Comparison of ENCODE assay signal across 12 cellular contexts in genomic region chrX:15567886-15568616, GRCh38. TPM values are rescaled to one million over a fixed set of nuclear protein-coding genes. Genes with fewer than 3 reads are reported as not detected.
A peak's percentile ranks its signal among the peaks of the same experiment; 100 is the strongest.
DNase-seq lines count a peak whose midpoint lies in the region; ATAC-seq and TF ChIP-seq lines count a peak whose summit lies in the region.
"Had no signal": no experiment of that assay in that cellular context is flagged by ENCODE, and none has a peak within 500 bp of the region (broad histone marks: within the 10 kb centered on the region; RNA-seq: fewer than 3 reads in every experiment).

No MANE protein-coding gene starts in this region.

- peak; percentile 70 for TF ChIP-seq CTCF in endodermal cell (conservative IDR thresholded peaks at IDR 0.05)

- H3K4me3 Mint-ChIP-seq in endodermal cell, result peak overlapping the region; percentile 4
- no peak overlapping the region for H3K4me3 Mint-ChIP-seq in activated naive CD8-positive, alpha-beta T cell treated with anti-CD3 and anti-CD28 coated beads, Interleukin-2, amount 50 U/mL, for 24 hours
- H3K4me3 Mint-ChIP-seq: activated CD4-positive, alpha-beta memory T cell treated with anti-CD3 and anti-CD28 coated beads, Interleukin-2, amount 10 ng/mL, durations not matched to agents 7 days and 5 days; IgD-negative memory B cell had no signal

- no peaks in the 10 kb centered on the region for H3K36me3 Mint-ChIP-seq in endodermal cell (ENCODE audit: low read depth)
- H3K36me3 Mint-ChIP-seq in activated naive CD8-positive, alpha-beta T cell treated with anti-CD3 and anti-CD28 coated beads, Interleukin-2, amount 50 U/mL, for 24 hours (ENCODE audit: low read depth), result no peaks in the 10 kb centered on the region

- no peak overlapping the region for H3K4me3 ChIP-seq in endodermal cell (ENCODE audit: low read length)
- H3K4me3 ChIP-seq: upper lobe of left lung had no signal

- H3K27me3 Mint-ChIP-seq in endodermal cell (ENCODE audit: insufficient read depth), result no peaks in the 10 kb centered on the region
- peaks cover 5% of the 10 kb centered on the region for H3K27me3 Mint-ChIP-seq in activated naive CD8-positive, alpha-beta T cell treated with anti-CD3 and anti-CD28 coated beads, Interleukin-2, amount 50 U/mL, for 24 hours

- WGBS in endodermal cell (ENCODE audit: insufficient coverage in 1 of 2, insufficient read length in 1 of 2), 2 experiments, result 46 to 80% methylated on average over 1 to 6 of the region's 7 CpGs

- no peaks in the 10 kb centered on the region for H3K9me3 ChIP-seq in endodermal cell (ENCODE audit: control insufficient read depth, low read length)
- H3K9me3 ChIP-seq: upper lobe of left lung had no signal

- H3K27ac ChIP-seq in endodermal cell (ENCODE audit: low read depth, low read length), result no peak overlapping the region
- H3K27ac ChIP-seq: upper lobe of left lung had no signal

- no peak for ATAC-seq in HG03378 (IDR thresholded peaks at IDR 0.05; ENCODE audit: unreplicated experiment)
- ATAC-seq in activated naive CD8-positive, alpha-beta T cell treated with anti-CD3 and anti-CD28 coated beads, Interleukin-2, amount 50 U/mL, for 24 hours, result no peak
- ATAC-seq: Right ventricle myocardium inferior had no signal

- no peaks in the 10 kb centered on the region for H3K9me3 Mint-ChIP-seq in endodermal cell
- no peaks in the 10 kb centered on the region for H3K9me3 Mint-ChIP-seq in activated naive CD8-positive, alpha-beta T cell treated with anti-CD3 and anti-CD28 coated beads, Interleukin-2, amount 50 U/mL, for 24 hours
- H3K9me3 Mint-ChIP-seq: activated CD4-positive, alpha-beta memory T cell treated with anti-CD3 and anti-CD28 coated beads, Interleukin-2, amount 10 ng/mL, durations not matched to agents 7 days and 5 days; IgD-negative memory B cell had no signal

- H3K4me1 ChIP-seq in endodermal cell (ENCODE audit: control insufficient read depth, insufficient read depth, low read length), result no peaks in the 10 kb centered on the region
- H3K4me1 ChIP-seq: upper lobe of left lung had no signal

- no peak overlapping the region for H3K9ac ChIP-seq in endodermal cell (ENCODE audit: extremely low read depth, low read length, poor library complexity, severe bottlenecking)

- H3K4me1 Mint-ChIP-seq in endodermal cell, result peaks cover 53% of the 10 kb centered on the region
- H3K4me1 Mint-ChIP-seq in activated naive CD8-positive, alpha-beta T cell treated with anti-CD3 and anti-CD28 coated beads, Interleukin-2, amount 50 U/mL, for 24 hours, result no peaks in the 10 kb centered on the region

- no peaks in the 10 kb centered on the region for H3K27me3 ChIP-seq in endodermal cell (ENCODE audit: control insufficient read depth, insufficient read depth, low read length, poor library complexity, severe bottlenecking)
- H3K27me3 ChIP-seq: upper lobe of left lung had no signal

- peak; percentile 17 for DNase-seq in NCI-H1092 treated with DMSO at 0.1 percent for 48 hours (lab: John Stamatoyannopoulos, UW)
- DNase-seq in NCI-H1092 (lab: John Stamatoyannopoulos, UW), result no peak
- peak; percentile 34 for DNase-seq in NCI-H748 (lab: John Stamatoyannopoulos, UW; ENCODE audit: unreplicated experiment)
- peak; percentile 51 for DNase-seq in endodermal cell
- peak; percentile 44 for DNase-seq in pons (ENCODE audit: low spot score)
- DNase-seq in cerebellar cortex (ENCODE audit: low spot score), result no peak
- no peak for DNase-seq in activated naive CD8-positive, alpha-beta T cell treated with anti-CD3 and anti-CD28 coated beads, Interleukin-2, amount 50 U/mL, for 24 hours
- DNase-seq: activated CD4-positive, alpha-beta memory T cell treated with anti-CD3 and anti-CD28 coated beads, Interleukin-2, amount 10 ng/mL, durations not matched to agents 7 days and 5 days; upper lobe of left lung had no signal

- no peaks in the 10 kb centered on the region for H3K36me3 ChIP-seq in endodermal cell (ENCODE audit: control insufficient read depth, insufficient read depth, low read length)
- H3K36me3 ChIP-seq: upper lobe of left lung had no signal

- no peak overlapping the region for H3K27ac Mint-ChIP-seq in endodermal cell
- H3K27ac Mint-ChIP-seq in activated naive CD8-positive, alpha-beta T cell treated with anti-CD3 and anti-CD28 coated beads, Interleukin-2, amount 50 U/mL, for 24 hours, result no peak overlapping the region
- H3K27ac Mint-ChIP-seq: activated CD4-positive, alpha-beta memory T cell treated with anti-CD3 and anti-CD28 coated beads, Interleukin-2, amount 10 ng/mL, durations not matched to agents 7 days and 5 days had no signal

RNA-seq across cellular contexts. Expression of gene ACE2, which starts 32.7 kb away (rescaled TPM):
- 1 to 10 TPM in 1 of 2 donors, under 1 TPM in 1; 0.33 to 2.7 TPM for total RNA-seq in endodermal cell
- polyA plus RNA-seq in endodermal cell (2013, experiment 1 of 2), result 2.8 TPM
- polyA plus RNA-seq in endodermal cell (2013, experiment 2 of 2), result 2.7 TPM
- total RNA-seq: activated CD4-positive, alpha-beta memory T cell treated with anti-CD3 and anti-CD28 coated beads, Interleukin-2, amount 10 ng/mL, durations not matched to agents 7 days and 5 days had no signal
- polyA plus RNA-seq: IgD-negative memory B cell had no signal

Comparison
In these comparisons a context has a peak if more than half of its experiments do, and no peak if none do; other contexts are left out.
1. DNase-seq: peak in NCI-H1092 treated with DMSO at 0.1 percent for 48 hours (single experiment), NCI-H748 (single experiment), endodermal cell (single experiment) and pons (single experiment); none in NCI-H1092 (single experiment), cerebellar cortex (single experiment) and activated naive CD8-positive, alpha-beta T cell treated with anti-CD3 and anti-CD28 coated beads, Interleukin-2, amount 50 U/mL, for 24 hours (single experiment).